1 cellular context compared by ENCODE assay signal in genomic region chr1:21614419-21615115, GRCh38.
TF ChIP-seq lines count a peak whose summit lies in the region.

No MANE protein-coding gene starts in this region.

TF ChIP-seq in GM12878, 131 proteins besides CTCF, POLR2A, EP300 and RAD21:
- TF ChIP-seq DPF2 (IDR thresholded peaks at IDR 0.05) (no peak), RUNX3 (IDR thresholded peaks at IDR 0.05; ENCODE audit: low read length) (no peak), KDM1A (IDR thresholded peaks at IDR 0.05; ENCODE audit: borderline replicate concordance) (no peak), IKZF2 (IDR thresholded peaks at IDR 0.05) (0 out of 4 replicates have a peak, but pooled peaks of 1 of the 2 experiments have one; percentile 15), IKZF1 (conservative IDR thresholded peaks at IDR 0.05) (0 out of 2 replicates have a peak, but pooled peaks have one; percentile 24), ATF3 (IDR thresholded peaks at IDR 0.05; ENCODE audit: borderline replicate concordance, extremely low read depth, low read depth, low read length) (no peak), SPI1 (IDR thresholded peaks at IDR 0.05; ENCODE audit: borderline replicate concordance, insufficient read depth, low read depth, low read length) (peak; percentile 71; the same call in 1 of the 2 replicates)
- TF ChIP-seq, protein P1, sequence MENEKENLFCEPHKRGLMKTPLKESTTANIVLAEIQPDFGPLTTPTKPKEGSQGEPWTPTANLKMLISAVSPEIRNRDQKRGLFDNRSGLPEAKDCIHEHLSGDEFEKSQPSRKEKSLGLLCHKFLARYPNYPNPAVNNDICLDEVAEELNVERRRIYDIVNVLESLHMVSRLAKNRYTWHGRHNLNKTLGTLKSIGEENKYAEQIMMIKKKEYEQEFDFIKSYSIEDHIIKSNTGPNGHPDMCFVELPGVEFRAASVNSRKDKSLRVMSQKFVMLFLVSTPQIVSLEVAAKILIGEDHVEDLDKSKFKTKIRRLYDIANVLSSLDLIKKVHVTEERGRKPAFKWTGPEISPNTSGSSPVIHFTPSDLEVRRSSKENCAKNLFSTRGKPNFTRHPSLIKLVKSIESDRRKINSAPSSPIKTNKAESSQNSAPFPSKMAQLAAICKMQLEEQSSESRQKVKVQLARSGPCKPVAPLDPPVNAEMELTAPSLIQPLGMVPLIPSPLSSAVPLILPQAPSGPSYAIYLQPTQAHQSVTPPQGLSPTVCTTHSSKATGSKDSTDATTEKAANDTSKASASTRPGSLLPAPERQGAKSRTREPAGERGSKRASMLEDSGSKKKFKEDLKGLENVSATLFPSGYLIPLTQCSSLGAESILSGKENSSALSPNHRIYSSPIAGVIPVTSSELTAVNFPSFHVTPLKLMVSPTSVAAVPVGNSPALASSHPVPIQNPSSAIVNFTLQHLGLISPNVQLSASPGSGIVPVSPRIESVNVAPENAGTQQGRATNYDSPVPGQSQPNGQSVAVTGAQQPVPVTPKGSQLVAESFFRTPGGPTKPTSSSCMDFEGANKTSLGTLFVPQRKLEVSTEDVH (IDR thresholded peaks at IDR 0.05; ENCODE audit: low read depth, partially characterized antibody): no peak
- TF ChIP-seq, protein P2, sequence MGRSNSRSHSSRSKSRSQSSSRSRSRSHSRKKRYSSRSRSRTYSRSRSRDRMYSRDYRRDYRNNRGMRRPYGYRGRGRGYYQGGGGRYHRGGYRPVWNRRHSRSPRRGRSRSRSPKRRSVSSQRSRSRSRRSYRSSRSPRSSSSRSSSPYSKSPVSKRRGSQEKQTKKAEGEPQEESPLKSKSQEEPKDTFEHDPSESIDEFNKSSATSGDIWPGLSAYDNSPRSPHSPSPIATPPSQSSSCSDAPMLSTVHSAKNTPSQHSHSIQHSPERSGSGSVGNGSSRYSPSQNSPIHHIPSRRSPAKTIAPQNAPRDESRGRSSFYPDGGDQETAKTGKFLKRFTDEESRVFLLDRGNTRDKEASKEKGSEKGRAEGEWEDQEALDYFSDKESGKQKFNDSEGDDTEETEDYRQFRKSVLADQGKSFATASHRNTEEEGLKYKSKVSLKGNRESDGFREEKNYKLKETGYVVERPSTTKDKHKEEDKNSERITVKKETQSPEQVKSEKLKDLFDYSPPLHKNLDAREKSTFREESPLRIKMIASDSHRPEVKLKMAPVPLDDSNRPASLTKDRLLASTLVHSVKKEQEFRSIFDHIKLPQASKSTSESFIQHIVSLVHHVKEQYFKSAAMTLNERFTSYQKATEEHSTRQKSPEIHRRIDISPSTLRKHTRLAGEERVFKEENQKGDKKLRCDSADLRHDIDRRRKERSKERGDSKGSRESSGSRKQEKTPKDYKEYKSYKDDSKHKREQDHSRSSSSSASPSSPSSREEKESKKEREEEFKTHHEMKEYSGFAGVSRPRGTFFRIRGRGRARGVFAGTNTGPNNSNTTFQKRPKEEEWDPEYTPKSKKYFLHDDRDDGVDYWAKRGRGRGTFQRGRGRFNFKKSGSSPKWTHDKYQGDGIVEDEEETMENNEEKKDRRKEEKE (IDR thresholded peaks at IDR 0.05): no peak
